Comparison of ENCODE assay signal across 9 cellular contexts in the genomic region with DNA sequence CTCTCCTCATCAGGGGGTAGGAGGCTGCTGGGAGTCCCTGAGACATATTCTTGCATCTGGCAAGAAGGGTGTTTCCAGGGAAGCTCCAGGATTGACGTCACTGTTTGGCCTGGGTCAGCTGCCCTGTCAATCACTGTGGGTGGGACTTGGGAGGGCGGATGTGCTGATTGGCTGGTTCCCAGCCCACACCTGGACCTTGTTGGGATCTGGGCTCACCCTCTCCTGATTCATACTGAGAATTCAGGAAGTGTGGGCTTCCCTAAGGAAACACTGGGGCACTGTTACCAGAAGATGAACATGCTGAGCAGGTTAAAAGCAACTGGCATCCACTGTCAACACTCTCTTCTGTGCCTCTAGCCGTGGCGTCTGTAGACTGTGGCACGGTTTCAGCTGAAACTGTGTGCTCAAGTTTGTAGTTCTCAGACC. TPM values are rescaled to one million over a fixed set of nuclear protein-coding genes. Genes with fewer than 3 reads are reported as not detected.
DNase-seq lines count a peak whose midpoint lies in the region; ATAC-seq and TF ChIP-seq lines count a peak whose summit lies in the region.
"Had no signal": no experiment of that assay in that cellular context is flagged by ENCODE, and none has a peak within 500 bp of the region (broad histone marks: within the 10 kb centered on the region; RNA-seq: fewer than 3 reads in every experiment).

No MANE protein-coding gene starts in this region.

- H3K27ac Mint-ChIP-seq in T-helper 17 cell (no peak overlapping the region), glutamatergic neuron (ENCODE audit: unreplicated experiment) (no peak overlapping the region)

- no peaks in the 10 kb centered on the region for H3K9me3 ChIP-seq in SJCRH30 (replicated peaks)
- no peaks in the 10 kb centered on the region for H3K9me3 ChIP-seq in T-helper 17 cell (ENCODE audit: control insufficient read depth, low read length, poor library complexity, severe bottlenecking)

- H3K4me3 Mint-ChIP-seq in T-helper 17 cell (no peak overlapping the region), glutamatergic neuron (ENCODE audit: unreplicated experiment) (no peak overlapping the region)

- no peak for TF ChIP-seq CTCF in HL-60 (IDR thresholded peaks at IDR 0.05; ENCODE audit: insufficient read depth, low read length)
- no peak for TF ChIP-seq CTCF in glutamatergic neuron (IDR thresholded peaks at IDR 0.05; ENCODE audit: partially characterized antibody, unreplicated experiment)

- H3K27ac ChIP-seq in HL-60 (replicated peaks) (peak overlapping the region; percentile 27; the same call in 1 of the 2 replicates), SJCRH30 (no peak overlapping the region)

- ATAC-seq in left ventricle myocardium superior (peak; percentile 64), T-helper 17 cell (no peak), HG03378 (IDR thresholded peaks at IDR 0.05; ENCODE audit: unreplicated experiment) (no peak)

- no peak for DNase-seq in HL-60 (ENCODE audit: low read depth in 1 of 2, low spot score in 1 of 2)
- peak; percentile 89 to 94 for DNase-seq in SJCRH30
- no peak for DNase-seq in left ventricle myocardium superior
- peak; percentile 9 for DNase-seq in skeletal muscle cell (ENCODE audit: low read depth)
- DNase-seq in T-helper 17 cell = no peak
- DNase-seq in central memory CD4-positive, alpha-beta T cell = no peak
- DNase-seq in glutamatergic neuron = no peak
- DNase-seq: stimulated activated CD4-positive, alpha-beta T cell treated with anti-CD3 and anti-CD28 coated beads, Interleukin-2, amount 100 ng/mL, for 24 hours had no signal

- intact Hi-C loops in left ventricle myocardium superior (cut with micrococcal nuclease) = no loop called here

- H3K36me3 Mint-ChIP-seq in T-helper 17 cell (ENCODE audit: low read depth) (peaks cover 3% of the 10 kb centered on the region), glutamatergic neuron (ENCODE audit: unreplicated experiment) (no peaks in the 10 kb centered on the region)

- H3K9me3 Mint-ChIP-seq in glutamatergic neuron (ENCODE audit: unreplicated experiment) = peaks cover 3% of the 10 kb centered on the region

- H3K36me3 ChIP-seq in SJCRH30 = no peaks in the 10 kb centered on the region

- H3K27me3 Mint-ChIP-seq in T-helper 17 cell (peaks cover 11% of the 10 kb centered on the region), glutamatergic neuron (ENCODE audit: unreplicated experiment) (peaks cover 2% of the 10 kb centered on the region)

- H3K27me3 ChIP-seq in HL-60 (ENCODE audit: insufficient read depth, poor library complexity, severe bottlenecking) (no peaks in the 10 kb centered on the region), SJCRH30 (peaks cover 10% of the 10 kb centered on the region; the same call in 1 of the 2 replicates)

- no peaks in the 10 kb centered on the region for H3K4me1 Mint-ChIP-seq in T-helper 17 cell
- peaks cover 4% of the 10 kb centered on the region for H3K4me1 Mint-ChIP-seq in glutamatergic neuron (ENCODE audit: low read depth, unreplicated experiment)

- H3K4me1 ChIP-seq in SJCRH30 = peaks cover 10% of the 10 kb centered on the region

- H3K4me3 ChIP-seq in HL-60 (replicated peaks; ENCODE audit: insufficient read depth, low read length) = no peak overlapping the region
- H3K4me3 ChIP-seq in SJCRH30 = no peak overlapping the region
- no peak overlapping the region for H3K4me3 ChIP-seq in skeletal muscle cell (ENCODE audit: low read depth, low read length)

RNA-seq across cellular contexts. Expression of a gene that starts 36.5 kb away (rescaled TPM):
- 0.18 and 0.32 TPM in 2 replicates for total RNA-seq in SJCRH30 (2014; rRNA removed; shearing (Covaris generic))
- total RNA-seq in left ventricle myocardium superior (1.6 TPM), T-helper 17 cell (1 to 10 TPM in 1 of 2 donors, under 1 TPM in 1; 0.37 to 1.9 TPM), glutamatergic neuron (ENCODE audit: unreplicated experiment) (0.76 TPM)

RNA-seq across cellular contexts. Expression of a gene that starts 54.5 kb away (rescaled TPM):
- 24.2 and 24.7 TPM in 2 replicates for total RNA-seq in SJCRH30 (2014; rRNA removed; shearing (Covaris generic))
- total RNA-seq in left ventricle myocardium superior (37.6 TPM), T-helper 17 cell (10 to 100 TPM; 16.8 to 21.4 TPM), glutamatergic neuron (ENCODE audit: unreplicated experiment) (14.8 TPM)

RNA-seq across cellular contexts. Expression of a gene that starts 54.6 kb away (rescaled TPM):
- total RNA-seq in SJCRH30 (2014; rRNA removed; shearing (Covaris generic)) = 4.4 and 4.7 TPM in 2 replicates
- total RNA-seq in left ventricle myocardium superior = 13.7 TPM
- 1 to 10 TPM; 3.9 to 4.4 TPM for total RNA-seq in T-helper 17 cell
- total RNA-seq in glutamatergic neuron (ENCODE audit: unreplicated experiment) = 1.3 TPM

Comparison
In these comparisons a context has a peak if more than half of its experiments do, and no peak if none do; other contexts are left out.
1. DNase-seq: peak in SJCRH30 (2 of 2) and skeletal muscle cell (single experiment); none in HL-60 (0 of 2), left ventricle myocardium superior (single experiment), T-helper 17 cell (0 of 3), central memory CD4-positive, alpha-beta T cell (single experiment) and glutamatergic neuron (single experiment).